ENCODE assay signal across 19 cellular contexts in the genomic region with DNA sequence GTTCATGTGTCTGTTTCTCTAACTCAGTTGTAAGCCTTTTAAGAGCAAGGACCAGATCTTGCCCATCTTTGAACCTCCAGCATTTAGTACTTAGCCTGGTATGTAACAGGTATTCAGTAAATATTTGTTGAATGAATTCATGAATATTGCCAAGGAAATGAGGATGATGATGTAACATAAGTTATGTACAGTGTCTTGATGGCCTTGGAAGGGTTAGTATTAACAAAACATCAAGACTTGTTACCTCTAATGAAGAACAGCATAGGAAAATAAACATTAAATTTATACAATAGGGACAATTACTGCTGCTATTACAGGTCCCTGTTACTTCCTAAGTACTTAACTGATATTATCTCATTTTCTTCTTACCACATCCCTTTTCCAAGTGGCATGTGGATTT.
DNase-seq lines count a peak whose midpoint lies in the region; ATAC-seq, FAIRE-seq and TF ChIP-seq lines count a peak whose summit lies in the region.
"Had no signal": no experiment of that assay in that cellular context is flagged by ENCODE, and none has a peak within 500 bp of the region (broad histone marks: within the 10 kb centered on the region; RNA-seq: fewer than 3 reads in every experiment).

No MANE protein-coding gene starts in this region.

- H3K36me3 ChIP-seq in left ventricle myocardium inferior = no peaks in the 10 kb centered on the region
- no peaks in the 10 kb centered on the region for H3K36me3 ChIP-seq in bronchial epithelial cell (ENCODE audit: control insufficient read depth, insufficient read depth, low read length)
- no peaks in the 10 kb centered on the region for H3K36me3 ChIP-seq in vagina
- H3K36me3 ChIP-seq: adrenal gland, BLaER1, SJCRH30 had no signal

- H3K4me3 Mint-ChIP-seq in mesothelial cell of epicardium = no peak overlapping the region

- peaks cover 13% of the 10 kb centered on the region for H3K9me3 Mint-ChIP-seq in mesothelial cell of epicardium

- no peak for FAIRE-seq in bronchial epithelial cell (lab: Jason Lieb, UNC)
- FAIRE-seq: G401.6 had no signal

- DNase-seq in left ventricle myocardium inferior = no peak
- DNase-seq in left cardiac atrium = no peak
- DNase-seq in bronchial epithelial cell (ENCODE audit: low read depth) = peak; percentile 29
- no peak for DNase-seq in mesothelial cell of epicardium (ENCODE audit: low spot score in 2 of 2, unreplicated experiment in 2 of 2)
- DNase-seq in vagina (ENCODE audit: extremely low spot score in 2 of 2) = no peak
- DNase-seq in cerebellar nuclear complex (lab: John Stamatoyannopoulos, UW) = no peak
- no peak for DNase-seq in head of caudate nucleus
- DNase-seq: 8988T; activated CD4-positive, alpha-beta T cell treated with anti-CD3 and anti-CD28 coated beads for 1 hour; activated effector memory CD4-positive, alpha-beta T cell treated with anti-CD3 and anti-CD28 coated beads, Interleukin-2, amount 50 U/mL, for 16 hours; adrenal gland; NCI-H1417 treated with DMSO at 0.1 percent for 48 hours; NCI-H748 treated with DMSO at 0.1 percent for 48 hours; OCI-M1; SJCRH30; stimulated activated CD4-positive, alpha-beta T cell treated with anti-CD3 and anti-CD28 coated beads, Interleukin-2, amount 100 ng/mL, for 48 hours had no signal

- no peaks in the 10 kb centered on the region for H3K36me3 Mint-ChIP-seq in mesothelial cell of epicardium

- H3K4me1 ChIP-seq in left ventricle myocardium inferior (peaks cover 6% of the 10 kb centered on the region), vagina (peaks cover 28% of the 10 kb centered on the region)
- H3K4me1 ChIP-seq: BLaER1, SJCRH30 had no signal

- no peaks in the 10 kb centered on the region for H3K9me3 ChIP-seq in left ventricle myocardium inferior (replicated peaks)
- no peaks in the 10 kb centered on the region for H3K9me3 ChIP-seq in vagina
- H3K9me3 ChIP-seq: adrenal gland, BLaER1, SJCRH30 had no signal

- no peak overlapping the region for H3K4me3 ChIP-seq in left ventricle myocardium inferior
- no peak overlapping the region for H3K4me3 ChIP-seq in bronchial epithelial cell (ENCODE audit: low read depth, low read length)
- no peak overlapping the region for H3K4me3 ChIP-seq in vagina
- H3K4me3 ChIP-seq: adrenal gland, BLaER1, SJCRH30 had no signal

- H3K27me3 ChIP-seq in left ventricle myocardium inferior (ENCODE audit: low read depth) (no peaks in the 10 kb centered on the region), bronchial epithelial cell (ENCODE audit: control insufficient read depth, insufficient read depth, low read length) (no peaks in the 10 kb centered on the region), vagina (no peaks in the 10 kb centered on the region)
- H3K27me3 ChIP-seq: adrenal gland, BLaER1, SJCRH30 had no signal

- ATAC-seq in left cardiac atrium (no peak), HG03469 (IDR thresholded peaks at IDR 0.05; ENCODE audit: unreplicated experiment) (no peak)

- H3K4me1 Mint-ChIP-seq in mesothelial cell of epicardium = peaks cover 27% of the 10 kb centered on the region

- TF ChIP-seq CTCF in left ventricle myocardium inferior (IDR thresholded peaks at IDR 0.05; ENCODE audit: borderline replicate concordance) (no peak), bronchial epithelial cell (IDR thresholded peaks at IDR 0.05; ENCODE audit: insufficient read depth, low read length, severe bottlenecking) (no peak), mesothelial cell of epicardium (IDR thresholded peaks at IDR 0.05; ENCODE audit: unreplicated experiment) (no peak), vagina (IDR thresholded peaks at IDR 0.05) (no peak)

- peak overlapping the region; percentile 74 for H3K27ac Mint-ChIP-seq in mesothelial cell of epicardium

- H3K27ac ChIP-seq in left ventricle myocardium inferior (replicated peaks) (peak overlapping the region; percentile 53), vagina (peak overlapping the region; percentile 72)
- H3K27ac ChIP-seq: BLaER1, SJCRH30 had no signal

- no peak for TF ChIP-seq POLR2A in vagina (IDR thresholded peaks at IDR 0.05)

- H3K27me3 Mint-ChIP-seq in mesothelial cell of epicardium (ENCODE audit: low read depth) = no peaks in the 10 kb centered on the region

- intact Hi-C loops in left ventricle myocardium inferior (cut with micrococcal nuclease) (no loop called here), left cardiac atrium (cut with DNase I) (no loop called here), vagina (cut with DNase I) (no loop called here), head of caudate nucleus (cut with DNase I) (no loop called here)
